Comparison of ENCODE assay signal across 13 cellular contexts in genomic region chr3:124793054-124793740, GRCh38.
A peak's percentile ranks its signal among the peaks of the same experiment; 100 is the strongest.
DNase-seq lines count a peak whose midpoint lies in the region; ATAC-seq and TF ChIP-seq lines count a peak whose summit lies in the region.
"Had no signal": no experiment of that assay in that cellular context is flagged by ENCODE, and none has a peak within 500 bp of the region (broad histone marks: within the 10 kb centered on the region; RNA-seq: fewer than 3 reads in every experiment).

No MANE protein-coding gene starts in this region.

- ATAC-seq in HG02970 (IDR thresholded peaks at IDR 0.05; ENCODE audit: low FRiP score, unreplicated experiment) = no peak
- ATAC-seq in HG03565 (IDR thresholded peaks at IDR 0.05; ENCODE audit: unreplicated experiment) = no peak

- DNase-seq in HPDE6-E6E7 (ENCODE audit: extremely low spot score) = peak; percentile 61
- peak in 6 of 7 donors; percentile 60 to 82 (median 78) for DNase-seq in adrenal gland
- peak; percentile 62 for DNase-seq in glomerular visceral epithelial cell (ENCODE audit: extremely low spot score)
- DNase-seq in suprapubic skin (ENCODE audit: low spot score in 2 of 2) = no peak
- no peak for DNase-seq in cerebellar cortex (ENCODE audit: low spot score)
- no peak for DNase-seq in retina
- DNase-seq: activated CD4-positive, CD25-positive, alpha-beta regulatory T cell; midbrain; NCI-H1092 treated with DMSO at 0.1 percent for 48 hours; NCI-H510A treated with DMSO at 0.1 percent for 48 hours had no signal

- TF ChIP-seq EP300 in suprapubic skin (IDR thresholded peaks at IDR 0.05) = no peak

- H3K4me3 ChIP-seq in adrenal gland (no peak overlapping the region), suprapubic skin (no peak overlapping the region)
- H3K4me3 ChIP-seq: SJSA1 had no signal

- no peak for TF ChIP-seq POLR2A in adrenal gland (IDR thresholded peaks at IDR 0.05)
- TF ChIP-seq POLR2A in suprapubic skin (IDR thresholded peaks at IDR 0.05) = no peak

- peak overlapping the region in 3 of 5 donors; percentile 38 to 69 (median 46) for H3K27ac ChIP-seq in adrenal gland
- H3K27ac ChIP-seq in suprapubic skin = peak overlapping the region; percentile 84
- H3K27ac ChIP-seq: SJSA1 had no signal

- 37 to 53% (median 43%) methylated on average over 5 to 6 of the region's 6 CpGs for WGBS in adrenal gland, 4 donors
- WGBS in suprapubic skin = 43% methylated on average over 6 of the region's 6 CpGs

- TF ChIP-seq CTCF in adrenal gland (IDR thresholded peaks at IDR 0.05) (no peak), suprapubic skin (IDR thresholded peaks at IDR 0.05) (no peak)

- H3K4me1 ChIP-seq in adrenal gland (replicated peaks in 1 of 2) (peaks cover 9 to 18% of the 10 kb centered on the region in 2 donors), suprapubic skin (peaks cover 53% of the 10 kb centered on the region)

- intact Hi-C loops in adrenal gland (cut with DNase I) = no loop called here

- H3K36me3 ChIP-seq in adrenal gland (replicated peaks in 1 of 2) = peaks cover 0 to 12% of the 10 kb centered on the region in 2 donors
- H3K36me3 ChIP-seq in suprapubic skin = peaks cover 25% of the 10 kb centered on the region

- no peaks in the 10 kb centered on the region for H3K27me3 ChIP-seq in adrenal gland
- no peaks in the 10 kb centered on the region for H3K27me3 ChIP-seq in suprapubic skin
- H3K27me3 ChIP-seq: SJSA1 had no signal

- H3K9me3 ChIP-seq in adrenal gland (replicated peaks in 1 of 3) (no peaks in the 10 kb centered on the region), suprapubic skin (no peaks in the 10 kb centered on the region)
- H3K9me3 ChIP-seq: SJSA1 had no signal

Comparison
In these comparisons a context has a peak if more than half of its experiments do, and no peak if none do; other contexts are left out.
1. DNase-seq: peak in HPDE6-E6E7 (single experiment), adrenal gland (6 of 7) and glomerular visceral epithelial cell (single experiment); none in suprapubic skin (0 of 2), cerebellar cortex (single experiment) and retina (single experiment).